23 cellular contexts compared by ENCODE assay signal in the genomic region with DNA sequence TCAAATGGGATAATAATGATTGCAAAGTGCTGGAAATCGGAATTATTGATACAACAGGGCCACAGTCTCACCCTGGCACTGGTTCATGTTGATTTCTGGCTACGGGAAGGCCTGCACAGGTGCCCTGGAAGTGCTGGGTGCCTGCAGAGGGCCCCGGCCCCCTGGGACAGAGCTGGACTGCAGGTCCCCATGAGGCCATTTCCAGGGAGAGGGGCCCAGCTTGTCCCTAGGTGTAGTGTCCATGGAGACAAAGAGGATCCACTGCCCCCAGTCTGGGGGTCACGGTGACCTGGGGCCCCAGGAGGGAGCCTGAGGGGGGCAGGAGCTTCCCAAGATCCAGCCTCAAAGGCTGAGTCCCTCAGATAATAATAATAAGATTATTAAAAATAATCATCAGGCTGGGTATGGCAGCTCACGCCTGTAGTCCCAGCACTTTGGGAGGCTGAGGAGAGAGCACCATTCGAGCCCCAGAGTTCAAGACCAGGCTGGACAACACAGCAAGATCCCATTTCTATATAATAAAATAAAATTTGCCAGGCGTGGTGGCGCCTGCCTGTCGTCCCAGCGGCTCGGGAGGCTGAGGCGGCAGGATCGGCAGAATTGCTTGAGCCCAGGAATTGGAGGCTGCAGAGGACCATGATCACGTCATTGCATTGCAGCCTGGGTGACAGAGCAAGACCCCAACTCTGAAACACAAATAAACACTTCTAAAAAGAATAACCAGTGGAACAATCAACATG.
"Had no signal": no experiment of that assay in that cellular context is flagged by ENCODE, and none has a peak within 500 bp of the region (broad histone marks: within the 10 kb centered on the region; RNA-seq: fewer than 3 reads in every experiment).

No MANE protein-coding gene starts in this region.

- H3K4me2 ChIP-seq: smooth muscle cell had no signal

- H3K36me3 ChIP-seq: gastroesophageal sphincter, pancreas, vagina had no signal

- ATAC-seq: activated CD8-positive, alpha-beta memory T cell treated with anti-CD3 and anti-CD28 coated beads, Interleukin-2, amount 10 ng/mL, durations not matched to agents 7 days and 5 days; activated CD8-positive, alpha-beta T cell treated with anti-CD3 and anti-CD28 coated beads for 36 hours; gastroesophageal sphincter; left lobe of liver; pancreas; sciatic nerve had no signal

- DNase-seq: activated CD4-positive, alpha-beta T cell treated with anti-CD3 and anti-CD28 coated beads, Interleukin-2, amount 10 ng/mL, durations not matched to agents 7 days and 5 days; activated CD4-positive, CD25-positive, alpha-beta regulatory T cell treated with anti-CD3 and anti-CD28 coated beads, Interleukin-2, amount 50 U/mL, for 72 hours; activated CD8-positive, alpha-beta memory T cell treated with anti-CD3 and anti-CD28 coated beads, Interleukin-2, amount 10 ng/mL, durations not matched to agents 7 days and 5 days; activated CD8-positive, alpha-beta T cell treated with anti-CD3 and anti-CD28 coated beads for 36 hours; activated effector memory CD4-positive, alpha-beta T cell treated with anti-CD3 and anti-CD28 coated beads, Interleukin-2, amount 50 U/mL, for 16 hours; activated naive CD4-positive, alpha-beta T cell treated with anti-CD3 and anti-CD28 coated beads, Interleukin-2, amount 10 ng/mL, durations not matched to agents 7 days and 5 days; activated T-cell treated with anti-CD3 and anti-CD28 coated beads for 4 hours; amygdala; head of caudate nucleus; midbrain; stimulated activated CD4-positive, alpha-beta T cell treated with anti-CD3 and anti-CD28 coated beads, Interleukin-4, amount 100 ng/mL, for 1 hour; stimulated activated naive CD4-positive, alpha-beta T cell; testis; trophoblast cell had no signal

- H3K9me3 ChIP-seq: pancreas, testis, vagina had no signal

- H3K4me1 ChIP-seq: gastroesophageal sphincter, pancreas, testis, vagina had no signal

- FAIRE-seq: keratinocyte, pancreas had no signal

- H3K27me3 ChIP-seq: pancreas, testis, vagina had no signal

- H3K27ac ChIP-seq: epithelial cell of prostate, gastroesophageal sphincter, pancreas, testis, vagina, VCaP had no signal

- H3K4me3 ChIP-seq: gastroesophageal sphincter, pancreas, smooth muscle cell, testis, vagina had no signal
